In genomic region chr1:70487471-70487840, GRCh38 we compare ENCODE assay signal across 20 cellular contexts.
A peak's percentile ranks its signal among the peaks of the same experiment; 100 is the strongest.
DNase-seq lines count a peak whose midpoint lies in the region; ATAC-seq and TF ChIP-seq lines count a peak whose summit lies in the region.
"Had no signal": no experiment of that assay in that cellular context is flagged by ENCODE, and none has a peak within 500 bp of the region (broad histone marks: within the 10 kb centered on the region; RNA-seq: fewer than 3 reads in every experiment).

No MANE protein-coding gene starts in this region.

- H3K4me2 ChIP-seq in PC-9: no peak overlapping the region
- H3K4me2 ChIP-seq in osteoblast (ENCODE audit: insufficient read depth, low read length): no peak overlapping the region
- H3K4me2 ChIP-seq: BLaER1 treated with 17β-estradiol and CSF1 and Interleukin-3, amounts not matched to agents 10 nM and 100 nM had no signal

- H3K4me3 ChIP-seq in PC-9 (no peak overlapping the region), epithelial cell of esophagus (ENCODE audit: low read length) (no peak overlapping the region), osteoblast (ENCODE audit: insufficient read depth, low read length) (no peak overlapping the region)
- H3K4me3 ChIP-seq: BLaER1 treated with 17β-estradiol and CSF1 and Interleukin-3, amounts not matched to agents 10 nM and 100 nM; colonic mucosa; heart left ventricle; vagina had no signal

- H3K9me3 ChIP-seq in PC-9 (ENCODE audit: insufficient read depth, low read depth) (no peaks in the 10 kb centered on the region), osteoblast (ENCODE audit: low read depth, low read length) (no peaks in the 10 kb centered on the region)
- H3K9me3 ChIP-seq: colonic mucosa, vagina had no signal

- H3K79me2 ChIP-seq in PC-9 (ENCODE audit: low read depth) (no peaks in the 10 kb centered on the region), osteoblast (ENCODE audit: insufficient read depth, low read length) (no peaks in the 10 kb centered on the region)

- H2AFZ ChIP-seq in PC-9 (peak overlapping the region; percentile 28; the same call in 1 of the 2 replicates), osteoblast (ENCODE audit: low read length) (no peak overlapping the region)

- peak; percentile 11 for ATAC-seq in GM19438 (IDR thresholded peaks at IDR 0.05; ENCODE audit: low read depth, unreplicated experiment)
- ATAC-seq in GM19023 (IDR thresholded peaks at IDR 0.05; ENCODE audit: unreplicated experiment): no peak
- ATAC-seq: naive thymus-derived CD8-positive, alpha-beta T cell had no signal

- H4K20me1 ChIP-seq in PC-9 (ENCODE audit: insufficient read depth) (no peaks in the 10 kb centered on the region), osteoblast (ENCODE audit: insufficient read depth, low read length) (no peaks in the 10 kb centered on the region)
- H4K20me1 ChIP-seq: BLaER1 treated with 17β-estradiol and CSF1 and Interleukin-3, amounts not matched to agents 10 nM and 100 nM had no signal

- BruUV-seq in PC-9 (replicated peaks; lab: Mats Ljungman, UMichigan): no TSS peak

- no peak for TF ChIP-seq CTCF in PC-9 (conservative IDR thresholded peaks at IDR 0.05)
- TF ChIP-seq CTCF in epithelial cell of esophagus (IDR thresholded peaks at IDR 0.05; ENCODE audit: insufficient read depth, low read depth, low read length, missing control alignments): no peak
- TF ChIP-seq CTCF in osteoblast (IDR thresholded peaks at IDR 0.05; ENCODE audit: extremely low read depth, low read depth, low read length): no peak

- POLR2A ChIA-PET in PC-9 (lab: Charles Lee; ENCODE audit: unreplicated experiment): no interaction called here

- intact Hi-C loops in PC-9 (cut with micrococcal nuclease; ENCODE audit: unreplicated experiment): no loop called here

- H3K27ac ChIP-seq in PC-9 (no peak overlapping the region), osteoblast (ENCODE audit: low read depth, low read length) (no peak overlapping the region)
- H3K27ac ChIP-seq: BLaER1 treated with 17β-estradiol and CSF1 and Interleukin-3, amounts not matched to agents 10 nM and 100 nM; brain microvascular endothelial cell; colonic mucosa; heart left ventricle had no signal

- CTCF ChIA-PET in PC-9 (lab: Charles Lee): no interaction called here

- H3K4me1 ChIP-seq in PC-9 (replicated peaks; ENCODE audit: insufficient read depth): no peaks in the 10 kb centered on the region
- H3K4me1 ChIP-seq in osteoblast (ENCODE audit: insufficient read depth, low read length): peaks cover 12% of the 10 kb centered on the region
- H3K4me1 ChIP-seq: BLaER1 treated with 17β-estradiol and CSF1 and Interleukin-3, amounts not matched to agents 10 nM and 100 nM; colonic mucosa; vagina had no signal

- no peak for DNase-seq in PC-9
- DNase-seq in epithelial cell of esophagus (ENCODE audit: low read depth): peak; percentile 68
- peak; percentile 45 for DNase-seq in osteoblast (ENCODE audit: insufficient read length, low spot score, missing footprints)
- DNase-seq in stimulated activated CD4-positive, alpha-beta T cell treated with anti-CD3 and anti-CD28 coated beads, Interleukin-4, amount 100 ng/mL, for 24 hours: no peak
- no peak for DNase-seq in NCI-H1694 (lab: John Stamatoyannopoulos, UW)
- no peak for DNase-seq in SW 1271 (lab: John Stamatoyannopoulos, UW)
- DNase-seq: activated B cell treated with CpG ODN at 0.5 μM for 24 hours; activated CD4-positive, alpha-beta T cell treated with anti-CD3 and anti-CD28 coated beads, Interleukin-2, amount 50 U/mL, for 4 hours; activated CD8-positive, alpha-beta memory T cell treated with anti-CD3 and anti-CD28 coated beads, Interleukin-2, amount 50 U/mL, for 4 hours; activated effector memory CD4-positive, alpha-beta T cell treated with Interleukin-2 at 50 U/mL for 16 hours; activated naive CD8-positive, alpha-beta T cell treated with anti-CD3 and anti-CD28 coated beads, Interleukin-2, amount 50 U/mL, for 24 hours; left colon had no signal

- H3K27me3 ChIP-seq in PC-9 (ENCODE audit: insufficient read depth, low read depth) (no peaks in the 10 kb centered on the region), osteoblast (ENCODE audit: insufficient read depth, low read length) (no peaks in the 10 kb centered on the region)
- H3K27me3 ChIP-seq: BLaER1 treated with 17β-estradiol and CSF1 and Interleukin-3, amounts not matched to agents 10 nM and 100 nM; brain microvascular endothelial cell; colonic mucosa; heart left ventricle; vagina had no signal

- no peaks in the 10 kb centered on the region for H3K9me2 ChIP-seq in PC-9 (ENCODE audit: insufficient read depth)

- H3K36me3 ChIP-seq in PC-9 (ENCODE audit: low read depth) (no peaks in the 10 kb centered on the region), osteoblast (ENCODE audit: insufficient read depth, low read length) (no peaks in the 10 kb centered on the region)
- H3K36me3 ChIP-seq: BLaER1 treated with 17β-estradiol and CSF1 and Interleukin-3, amounts not matched to agents 10 nM and 100 nM; brain microvascular endothelial cell; colonic mucosa; heart left ventricle; vagina had no signal

- H3F3A ChIP-seq in PC-9 (ENCODE audit: insufficient read depth, low read depth): no peaks in the 10 kb centered on the region

Comparison
In these comparisons a context has a peak if more than half of its experiments do, and no peak if none do; other contexts are left out.
1. DNase-seq: peak in epithelial cell of esophagus (single experiment) and osteoblast (single experiment); none in PC-9 (0 of 2), stimulated activated CD4-positive, alpha-beta T cell treated with anti-CD3 and anti-CD28 coated beads, Interleukin-4, amount 100 ng/mL, for 24 hours (single experiment), NCI-H1694 (single experiment) and SW 1271 (0 of 2).